In genomic region chr1:68470388-68470970, GRCh38 we compare ENCODE assay signal across 10 cellular contexts. TPM values are rescaled to one million over a fixed set of nuclear protein-coding genes. Genes with fewer than 3 reads are reported as not detected.
A peak's percentile ranks its signal among the peaks of the same experiment; 100 is the strongest.
DNase-seq lines count a peak whose midpoint lies in the region; ATAC-seq and TF ChIP-seq lines count a peak whose summit lies in the region.
"Had no signal": no experiment of that assay in that cellular context is flagged by ENCODE, and none has a peak within 500 bp of the region (broad histone marks: within the 10 kb centered on the region; RNA-seq: fewer than 3 reads in every experiment).

No MANE protein-coding gene starts in this region.

- no peak overlapping the region for H3K23ac ChIP-seq in neuronal stem cell (ENCODE audit: low read depth, low read length, poor library complexity)

- no peak overlapping the region for H3K9ac ChIP-seq in neuronal stem cell (ENCODE audit: low read depth, low read length, poor library complexity)

- H2AFZ ChIP-seq in neuronal stem cell (ENCODE audit: low read length): no peak overlapping the region

- H3K4me3 ChIP-seq in Caco-2 (ENCODE audit: low read depth, low read length) (no peak overlapping the region), neuronal stem cell (ENCODE audit: low read length in 2 of 2) (no peak overlapping the region)

- no peaks in the 10 kb centered on the region for H3K9me3 ChIP-seq in Caco-2
- H3K9me3 ChIP-seq in neuronal stem cell (replicated peaks in 1 of 2; ENCODE audit: control insufficient read depth in 2 of 2, insufficient read depth in 1 of 2, low read depth in 1 of 2, low read length in 2 of 2): peaks cover 0 to 9% of the 10 kb centered on the region in 2 donors

- no peak overlapping the region for H3K27ac ChIP-seq in neuronal stem cell (replicated peaks; ENCODE audit: low read length)
- H3K27ac ChIP-seq: epithelial cell of prostate had no signal

- no peak overlapping the region for H3K4ac ChIP-seq in neuronal stem cell (ENCODE audit: low read length)

- no peak overlapping the region for H3K27ac Mint-ChIP-seq in Caco-2 (ENCODE audit: unreplicated experiment)
- peak overlapping the region in 1 of 5 experiments; percentile 52 for H3K27ac Mint-ChIP-seq in brain
- no peak overlapping the region for H3K27ac Mint-ChIP-seq in activated naive CD8-positive, alpha-beta T cell treated with anti-CD3 and anti-CD28 coated beads for 36 hours
- H3K27ac Mint-ChIP-seq in natural killer cell treated with Interleukin-12 subunit alpha and Interleukin-12 subunit beta and Interleukin-15 and Interleukin-18, amount 100 ng/mL, for 72 hours: no peak overlapping the region

- H3K27me3 Mint-ChIP-seq in Caco-2 (ENCODE audit: insufficient read depth, unreplicated experiment): no peaks in the 10 kb centered on the region
- H3K27me3 Mint-ChIP-seq in brain: peaks cover 4% of the 10 kb centered on the region
- H3K27me3 Mint-ChIP-seq in activated naive CD8-positive, alpha-beta T cell treated with anti-CD3 and anti-CD28 coated beads for 36 hours: peaks cover 3% of the 10 kb centered on the region
- peaks cover 0 to under 1% of the 10 kb centered on the region in 2 donors for H3K27me3 Mint-ChIP-seq in natural killer cell treated with Interleukin-12 subunit alpha and Interleukin-12 subunit beta and Interleukin-15 and Interleukin-18, amount 100 ng/mL, for 72 hours

- no peak overlapping the region for H2BK12ac ChIP-seq in neuronal stem cell (ENCODE audit: low read length)

- no peak overlapping the region for H4K8ac ChIP-seq in neuronal stem cell (ENCODE audit: low read depth, low read length)

- no peak overlapping the region for H2BK15ac ChIP-seq in neuronal stem cell (ENCODE audit: low read length)

- H3K4me1 ChIP-seq in Caco-2 (no peaks in the 10 kb centered on the region), neuronal stem cell (ENCODE audit: control insufficient read depth in 2 of 2, insufficient read depth in 1 of 2, low read depth in 1 of 2, low read length in 2 of 2) (no peaks in the 10 kb centered on the region)

- no peaks in the 10 kb centered on the region for H3K36me3 Mint-ChIP-seq in Caco-2 (ENCODE audit: insufficient read depth, unreplicated experiment)
- H3K36me3 Mint-ChIP-seq in brain: peaks cover 12% of the 10 kb centered on the region
- no peaks in the 10 kb centered on the region for H3K36me3 Mint-ChIP-seq in activated naive CD8-positive, alpha-beta T cell treated with anti-CD3 and anti-CD28 coated beads for 36 hours
- peaks cover 4% of the 10 kb centered on the region for H3K36me3 Mint-ChIP-seq in natural killer cell treated with Interleukin-12 subunit alpha and Interleukin-12 subunit beta and Interleukin-15 and Interleukin-18, amount 100 ng/mL, for 72 hours

- BruUV-seq in Caco-2 (replicated peaks; lab: Mats Ljungman, UMichigan): no TSS peak

- H2BK120ac ChIP-seq in neuronal stem cell (ENCODE audit: low read depth, low read length): no peak overlapping the region

- DNase-seq in Caco-2: no peak
- DNase-seq in LHCN-M2 (ENCODE audit: low read depth): peak; percentile 29
- peak; percentile 9 for DNase-seq in medulla oblongata (ENCODE audit: extremely low spot score)
- no peak for DNase-seq in central memory CD4-positive, alpha-beta T cell
- no peak for DNase-seq in activated naive CD8-positive, alpha-beta T cell treated with anti-CD3 and anti-CD28 coated beads for 36 hours
- DNase-seq in natural killer cell treated with Interleukin-12 subunit alpha and Interleukin-12 subunit beta and Interleukin-15 and Interleukin-18, amount 100 ng/mL, for 72 hours (ENCODE audit: low spot score): no peak
- no peak for DNase-seq in neuronal stem cell (ENCODE audit: low spot score)

- H4K91ac ChIP-seq in neuronal stem cell (ENCODE audit: low read depth, low read length, poor library complexity): no peak overlapping the region

- no peaks in the 10 kb centered on the region for H3K4me1 Mint-ChIP-seq in Caco-2 (ENCODE audit: low read depth, unreplicated experiment)
- no peaks in the 10 kb centered on the region for H3K4me1 Mint-ChIP-seq in brain
- no peaks in the 10 kb centered on the region for H3K4me1 Mint-ChIP-seq in activated naive CD8-positive, alpha-beta T cell treated with anti-CD3 and anti-CD28 coated beads for 36 hours
- no peaks in the 10 kb centered on the region for H3K4me1 Mint-ChIP-seq in natural killer cell treated with Interleukin-12 subunit alpha and Interleukin-12 subunit beta and Interleukin-15 and Interleukin-18, amount 100 ng/mL, for 72 hours (ENCODE audit: low read depth in 2 of 2)

- H3K4me3 Mint-ChIP-seq in Caco-2 (ENCODE audit: unreplicated experiment) (no peak overlapping the region), brain (no peak overlapping the region)
- no peak overlapping the region for H3K4me3 Mint-ChIP-seq in activated naive CD8-positive, alpha-beta T cell treated with anti-CD3 and anti-CD28 coated beads for 36 hours
- H3K4me3 Mint-ChIP-seq in natural killer cell treated with Interleukin-12 subunit alpha and Interleukin-12 subunit beta and Interleukin-15 and Interleukin-18, amount 100 ng/mL, for 72 hours: no peak overlapping the region

- CTCF ChIA-PET in Caco-2 (lab: Charles Lee): interaction anchor here (1.1 kb wide), 1 partner anchor 504 kb away, joined by 3 read pairs; no protein-coding TSS in a partner anchor

- no peak overlapping the region for H2BK5ac ChIP-seq in neuronal stem cell (ENCODE audit: low read length)

- no peaks in the 10 kb centered on the region for H3K9me3 Mint-ChIP-seq in Caco-2 (ENCODE audit: unreplicated experiment)
- H3K9me3 Mint-ChIP-seq in brain: peaks cover 3 to 16% (median 6%) of the 10 kb centered on the region in 5 experiments
- H3K9me3 Mint-ChIP-seq in activated naive CD8-positive, alpha-beta T cell treated with anti-CD3 and anti-CD28 coated beads for 36 hours: no peaks in the 10 kb centered on the region
- H3K9me3 Mint-ChIP-seq in natural killer cell treated with Interleukin-12 subunit alpha and Interleukin-12 subunit beta and Interleukin-15 and Interleukin-18, amount 100 ng/mL, for 72 hours: peaks cover 8% of the 10 kb centered on the region

- H3K36me3 ChIP-seq in Caco-2 (ENCODE audit: control insufficient read depth, insufficient read depth, low read length) (no peaks in the 10 kb centered on the region), neuronal stem cell (replicated peaks in 1 of 2; ENCODE audit: control insufficient read depth in 2 of 2, insufficient read depth in 2 of 2, low read length in 2 of 2) (peaks cover 0 to 15% of the 10 kb centered on the region in 2 donors)

- H3K79me1 ChIP-seq in neuronal stem cell (ENCODE audit: low read depth, low read length): no peaks in the 10 kb centered on the region

- H3K27me3 ChIP-seq in Caco-2 (replicated peaks; ENCODE audit: control insufficient read depth, insufficient read depth, low read length) (no peaks in the 10 kb centered on the region), neuronal stem cell (ENCODE audit: control insufficient read depth in 3 of 3, insufficient read depth in 3 of 3, low read depth in 1 of 3, low read length in 3 of 3) (no peaks in the 10 kb centered on the region)

- no peak overlapping the region for H3K4me2 ChIP-seq in neuronal stem cell (ENCODE audit: insufficient read depth, low read length, poor library complexity, severe bottlenecking)

- ATAC-seq in natural killer cell treated with Interleukin-12 subunit alpha and Interleukin-12 subunit beta and Interleukin-15 and Interleukin-18, amount 100 ng/mL, for 72 hours: no peak

- WGBS in neuronal stem cell (ENCODE audit: extremely low coverage in 2 of 2, insufficient read length in 2 of 2, insufficient replicate concordance in 1 of 2), 2 donors: no CpG with 5 or more reads among the region's 2 CpGs

- TF ChIP-seq CTCF in Caco-2 (IDR thresholded peaks at IDR 0.05; ENCODE audit: insufficient read depth in 1 of 2, low read depth in 1 of 2, low read length in 1 of 2, severe bottlenecking in 1 of 2, unreplicated experiment in 1 of 2) (peak; percentile 14 to 50), brain (conservative IDR thresholded peaks at IDR 0.05) (peak; percentile 74 to 77)

- no peak overlapping the region for H3K18ac ChIP-seq in neuronal stem cell (ENCODE audit: low read length)

- H2AK5ac ChIP-seq in neuronal stem cell (ENCODE audit: low read depth, low read length): no peak overlapping the region

- intact Hi-C loops in Caco-2 (cut with micrococcal nuclease; ENCODE audit: unreplicated experiment): loop anchor here (1.0 to 5.0 kb wide), 2 partner anchors 120 to 1267 kb away; no protein-coding TSS in a partner anchor

- no peak overlapping the region for H3K14ac ChIP-seq in neuronal stem cell (ENCODE audit: low read length)

- POLR2A ChIA-PET in Caco-2 (lab: Charles Lee): no interaction called here

RNA-seq across cellular contexts. Expression of gene RPE65, which starts 20.7 kb away (rescaled TPM):
- total RNA-seq in Caco-2 (2022) (not detected in 2 replicates), LHCN-M2 (2014; rRNA removed) (not detected in 2 replicates)
- polyA plus RNA-seq in LHCN-M2 (2012): not detected
- 0.15 TPM for polyA plus RNA-seq in brain (ENCODE audit: insufficient read depth, low read depth, low replicate concordance)
- total RNA-seq in activated naive CD8-positive, alpha-beta T cell treated with anti-CD3 and anti-CD28 coated beads for 36 hours: not detected
- not detected for total RNA-seq in natural killer cell treated with Interleukin-12 subunit alpha and Interleukin-12 subunit beta and Interleukin-15 and Interleukin-18, amount 100 ng/mL, for 72 hours
- 0.06 TPM for polyA plus RNA-seq in neuronal stem cell (2013, experiment 1 of 2)
- polyA plus RNA-seq in neuronal stem cell (2013, experiment 2 of 2): 0.06 TPM
- total RNA-seq: T-helper 1 cell treated with Interleukin-12 subunit alpha and Interleukin-12 subunit beta and Interleukin-4 antibody, amounts not matched to agents 30 ng/mL and 1 ng/mL, for 36 hours had no signal

RNA-seq across cellular contexts. Expression of gene DEPDC1, which starts 26.4 kb away (rescaled TPM):
- total RNA-seq in Caco-2 (2022): 19.9 and 20.3 TPM in 2 replicates
- total RNA-seq in LHCN-M2 (2014; rRNA removed): 134 and 141 TPM in 2 replicates
- 11.0 TPM for polyA plus RNA-seq in LHCN-M2 (2012)
- polyA plus RNA-seq in brain (ENCODE audit: insufficient read depth, low read depth, low replicate concordance): 2.3 TPM
- total RNA-seq in activated naive CD8-positive, alpha-beta T cell treated with anti-CD3 and anti-CD28 coated beads for 36 hours: 10 to 100 TPM; 13.3 to 15.5 TPM
- total RNA-seq in natural killer cell treated with Interleukin-12 subunit alpha and Interleukin-12 subunit beta and Interleukin-15 and Interleukin-18, amount 100 ng/mL, for 72 hours: 10 to 100 TPM; 10.7 to 20.9 TPM
- polyA plus RNA-seq in neuronal stem cell (2013, experiment 1 of 2): 39.6 TPM
- 42.3 TPM for polyA plus RNA-seq in neuronal stem cell (2013, experiment 2 of 2)

Comparison
In these comparisons a context has a peak if more than half of its experiments do, and no peak if none do; other contexts are left out.
1. DNase-seq: peak in LHCN-M2 (single experiment) and medulla oblongata (single experiment); none in Caco-2 (0 of 2), central memory CD4-positive, alpha-beta T cell (single experiment), activated naive CD8-positive, alpha-beta T cell treated with anti-CD3 and anti-CD28 coated beads for 36 hours (single experiment), natural killer cell treated with Interleukin-12 subunit alpha and Interleukin-12 subunit beta and Interleukin-15 and Interleukin-18, amount 100 ng/mL, for 72 hours (single experiment) and neuronal stem cell (single experiment).